Comparison of ENCODE assay signal across 10 cellular contexts in the genomic region with DNA sequence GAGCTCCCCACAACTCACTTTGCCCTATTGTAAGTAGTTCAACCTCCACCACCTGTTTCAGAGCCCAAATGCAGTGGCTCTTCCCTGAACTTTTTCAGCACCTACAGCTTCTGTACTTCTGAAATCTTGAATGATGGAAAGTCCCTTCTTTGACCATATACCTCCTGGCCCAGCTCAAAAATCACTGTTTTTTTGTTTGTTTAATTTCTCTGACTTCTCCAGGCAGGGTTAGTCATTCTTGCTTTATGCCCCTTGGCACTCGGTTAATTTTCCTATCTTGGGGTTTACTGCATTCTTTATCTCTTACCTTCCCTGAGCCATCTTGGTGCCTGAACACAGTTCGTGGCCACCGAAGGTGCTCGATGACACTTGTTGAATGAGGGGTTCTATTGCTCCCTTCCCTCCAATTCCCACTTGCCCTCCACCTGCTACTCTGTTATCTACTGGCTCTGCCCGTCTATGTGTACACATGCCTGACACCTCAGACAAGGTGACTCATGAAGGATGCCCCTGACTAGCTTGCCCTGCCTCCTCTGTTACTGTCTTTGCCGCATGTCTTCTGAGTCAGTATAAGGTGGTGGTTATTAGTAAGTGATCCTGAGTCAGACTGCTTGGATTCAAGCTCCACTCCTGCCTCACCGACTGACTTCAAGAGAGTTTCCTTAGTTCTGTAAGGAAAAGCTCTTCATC. TPM values are rescaled to one million over a fixed set of nuclear protein-coding genes. Genes with fewer than 3 reads are reported as not detected.
A peak's percentile ranks its signal among the peaks of the same experiment; 100 is the strongest.
DNase-seq lines count a peak whose midpoint lies in the region; ATAC-seq and TF ChIP-seq lines count a peak whose summit lies in the region.
"Had no signal": no experiment of that assay in that cellular context is flagged by ENCODE, and none has a peak within 500 bp of the region (broad histone marks: within the 10 kb centered on the region; RNA-seq: fewer than 3 reads in every experiment).

No MANE protein-coding gene starts in this region.

- DNase-seq in activated CD4-positive, alpha-beta T cell treated with anti-CD3 and anti-CD28 coated beads, Interleukin-2, amount 50 U/mL, for 48 hours: peak; percentile 37 to 53
- no peak for DNase-seq in activated CD4-positive, alpha-beta T cell treated with anti-CD3 and anti-CD28 coated beads, Interleukin-2, amount 10 ng/mL, durations not matched to agents 7 days and 5 days
- DNase-seq in fibroblast of mammary gland (ENCODE audit: low read depth): peak; percentile 98
- peak; percentile 14 to 50 for DNase-seq in stimulated activated CD4-positive, alpha-beta T cell treated with anti-CD3 and anti-CD28 coated beads, Interleukin-4, amount 100 ng/mL, for 4 hours
- no peak for DNase-seq in NCI-H748 (lab: John Stamatoyannopoulos, UW; ENCODE audit: unreplicated experiment)
- DNase-seq in activated T-helper 1 cell treated with anti-CD3 and anti-CD28 coated beads, Interleukin-12 subunit alpha, Interleukin-12 subunit beta, Interleukin-2, Interleukin-4 antibody, amounts not matched to agents 30 ng/mL and 10 ng/mL and 1 ng/mL, durations not matched to agents 14 hours and 24 hours and 36 hours (ENCODE audit: low spot score): no peak
- DNase-seq: stomach had no signal

- CTCF ChIA-PET in activated CD4-positive, alpha-beta T cell treated with anti-CD3 and anti-CD28 coated beads, Interleukin-2, amount 10 ng/mL, durations not matched to agents 7 days and 5 days (lab: Charles Lee): interaction anchor here (0.5 to 1.7 kb wide), 9 partner anchors 9 to 558 kb away, joined by 3 to 7 read pairs (median 3); partner anchors contain the start of gene PRR13

- POLR2A ChIA-PET in activated CD4-positive, alpha-beta T cell treated with anti-CD3 and anti-CD28 coated beads, Interleukin-2, amount 10 ng/mL, durations not matched to agents 7 days and 5 days (lab: Charles Lee): interaction anchor here (0.6 kb wide), 1 partner anchor 46 kb away, joined by 3 read pairs; no protein-coding TSS in a partner anchor

- no peaks in the 10 kb centered on the region for H3K36me3 Mint-ChIP-seq in activated CD4-positive, alpha-beta T cell treated with anti-CD3 and anti-CD28 coated beads, Interleukin-2, amount 10 ng/mL, durations not matched to agents 7 days and 5 days (ENCODE audit: low read depth)
- no peaks in the 10 kb centered on the region for H3K36me3 Mint-ChIP-seq in activated T-helper 1 cell treated with anti-CD3 and anti-CD28 coated beads, Interleukin-12 subunit alpha, Interleukin-12 subunit beta, Interleukin-2, Interleukin-4 antibody, amounts not matched to agents 30 ng/mL and 10 ng/mL and 1 ng/mL, durations not matched to agents 14 hours and 24 hours and 36 hours (ENCODE audit: low read depth)

- H3K9me3 Mint-ChIP-seq in activated CD4-positive, alpha-beta T cell treated with anti-CD3 and anti-CD28 coated beads, Interleukin-2, amount 10 ng/mL, durations not matched to agents 7 days and 5 days: no peaks in the 10 kb centered on the region
- no peaks in the 10 kb centered on the region for H3K9me3 Mint-ChIP-seq in activated T-helper 1 cell treated with anti-CD3 and anti-CD28 coated beads, Interleukin-12 subunit alpha, Interleukin-12 subunit beta, Interleukin-2, Interleukin-4 antibody, amounts not matched to agents 30 ng/mL and 10 ng/mL and 1 ng/mL, durations not matched to agents 14 hours and 24 hours and 36 hours

- peak; percentile 84 for ATAC-seq in SK-N-SH treated with all-trans-retinoic acid at 6 μM for 48 hours
- ATAC-seq in GM21526 (IDR thresholded peaks at IDR 0.05; ENCODE audit: low FRiP score, unreplicated experiment): no peak

- intact Hi-C loops in activated T-helper 1 cell treated with anti-CD3 and anti-CD28 coated beads, Interleukin-12 subunit alpha, Interleukin-12 subunit beta, Interleukin-2, Interleukin-4 antibody, amounts not matched to agents 30 ng/mL and 10 ng/mL and 1 ng/mL, durations not matched to agents 14 hours and 24 hours and 36 hours (cut with micrococcal nuclease): loop anchor here (10.0 kb wide), 1 partner anchor 273 kb away; no protein-coding TSS in a partner anchor

- no peak overlapping the region for H3K4me3 ChIP-seq in fibroblast of mammary gland (ENCODE audit: control insufficient read depth, low read depth, low read length)
- H3K4me3 ChIP-seq: coronary artery, stomach had no signal

- TF ChIP-seq CTCF in fibroblast of mammary gland (conservative IDR thresholded peaks at IDR 0.05; ENCODE audit: control insufficient read depth, insufficient read depth, low read depth, low read length): no peak

- peaks cover 2% of the 10 kb centered on the region for H3K27me3 Mint-ChIP-seq in activated CD4-positive, alpha-beta T cell treated with anti-CD3 and anti-CD28 coated beads, Interleukin-2, amount 10 ng/mL, durations not matched to agents 7 days and 5 days
- H3K27me3 Mint-ChIP-seq in activated T-helper 1 cell treated with anti-CD3 and anti-CD28 coated beads, Interleukin-12 subunit alpha, Interleukin-12 subunit beta, Interleukin-2, Interleukin-4 antibody, amounts not matched to agents 30 ng/mL and 10 ng/mL and 1 ng/mL, durations not matched to agents 14 hours and 24 hours and 36 hours (ENCODE audit: insufficient read depth): no peaks in the 10 kb centered on the region

- H3K4me3 Mint-ChIP-seq in activated CD4-positive, alpha-beta T cell treated with anti-CD3 and anti-CD28 coated beads, Interleukin-2, amount 10 ng/mL, durations not matched to agents 7 days and 5 days: no peak overlapping the region
- H3K4me3 Mint-ChIP-seq in activated T-helper 1 cell treated with anti-CD3 and anti-CD28 coated beads, Interleukin-12 subunit alpha, Interleukin-12 subunit beta, Interleukin-2, Interleukin-4 antibody, amounts not matched to agents 30 ng/mL and 10 ng/mL and 1 ng/mL, durations not matched to agents 14 hours and 24 hours and 36 hours: no peak overlapping the region

- H3K27ac Mint-ChIP-seq in activated CD4-positive, alpha-beta T cell treated with anti-CD3 and anti-CD28 coated beads, Interleukin-2, amount 10 ng/mL, durations not matched to agents 7 days and 5 days: no peak overlapping the region
- no peak overlapping the region for H3K27ac Mint-ChIP-seq in activated T-helper 1 cell treated with anti-CD3 and anti-CD28 coated beads, Interleukin-12 subunit alpha, Interleukin-12 subunit beta, Interleukin-2, Interleukin-4 antibody, amounts not matched to agents 30 ng/mL and 10 ng/mL and 1 ng/mL, durations not matched to agents 14 hours and 24 hours and 36 hours

- peaks cover 6% of the 10 kb centered on the region for H3K4me1 Mint-ChIP-seq in activated CD4-positive, alpha-beta T cell treated with anti-CD3 and anti-CD28 coated beads, Interleukin-2, amount 10 ng/mL, durations not matched to agents 7 days and 5 days
- peaks cover 9% of the 10 kb centered on the region for H3K4me1 Mint-ChIP-seq in activated T-helper 1 cell treated with anti-CD3 and anti-CD28 coated beads, Interleukin-12 subunit alpha, Interleukin-12 subunit beta, Interleukin-2, Interleukin-4 antibody, amounts not matched to agents 30 ng/mL and 10 ng/mL and 1 ng/mL, durations not matched to agents 14 hours and 24 hours and 36 hours (ENCODE audit: low read depth)

TF ChIP-seq in SK-N-SH treated with all-trans-retinoic acid at 6 μM for 48 hours, 23 proteins besides CTCF, POLR2A, EP300 and RAD21 (continues in another document):
- TF ChIP-seq ESRRG (CRISPR knock-in tag; IDR thresholded peaks at IDR 0.05): no peak
- TF ChIP-seq ZC3H10 (CRISPR knock-in tag; IDR thresholded peaks at IDR 0.05): no peak
- TF ChIP-seq, protein P1, sequence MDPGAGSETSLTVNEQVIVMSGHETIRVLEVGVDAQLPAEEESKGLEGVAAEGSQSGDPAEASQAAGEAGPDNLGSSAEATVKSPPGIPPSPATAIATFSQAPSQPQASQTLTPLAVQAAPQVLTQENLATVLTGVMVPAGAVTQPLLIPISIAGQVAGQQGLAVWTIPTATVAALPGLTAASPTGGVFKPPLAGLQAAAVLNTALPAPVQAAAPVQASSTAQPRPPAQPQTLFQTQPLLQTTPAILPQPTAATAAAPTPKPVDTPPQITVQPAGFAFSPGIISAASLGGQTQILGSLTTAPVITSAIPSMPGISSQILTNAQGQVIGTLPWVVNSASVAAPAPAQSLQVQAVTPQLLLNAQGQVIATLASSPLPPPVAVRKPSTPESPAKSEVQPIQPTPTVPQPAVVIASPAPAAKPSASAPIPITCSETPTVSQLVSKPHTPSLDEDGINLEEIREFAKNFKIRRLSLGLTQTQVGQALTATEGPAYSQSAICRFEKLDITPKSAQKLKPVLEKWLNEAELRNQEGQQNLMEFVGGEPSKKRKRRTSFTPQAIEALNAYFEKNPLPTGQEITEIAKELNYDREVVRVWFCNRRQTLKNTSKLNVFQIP (CRISPR knock-in tag; IDR thresholded peaks at IDR 0.05; ENCODE audit: borderline replicate concordance, low read depth): no peak
- no peak for TF ChIP-seq ARNTL (CRISPR knock-in tag; IDR thresholded peaks at IDR 0.05; ENCODE audit: borderline replicate concordance, low read depth)

RNA-seq across cellular contexts. Expression of gene AMHR2, which starts 4.4 kb away (rescaled TPM):
- not detected for total RNA-seq in activated CD4-positive, alpha-beta T cell treated with anti-CD3 and anti-CD28 coated beads, Interleukin-2, amount 10 ng/mL, durations not matched to agents 7 days and 5 days
- not detected in 2 replicates for total RNA-seq in activated T-helper 1 cell treated with anti-CD3 and anti-CD28 coated beads, Interleukin-12 subunit alpha, Interleukin-12 subunit beta, Interleukin-2, Interleukin-4 antibody, amounts not matched to agents 30 ng/mL and 10 ng/mL and 1 ng/mL, durations not matched to agents 14 hours and 24 hours and 36 hours
- total RNA-seq: stomach had no signal

RNA-seq across cellular contexts. Expression of gene PRR13, which starts 13.5 kb away (rescaled TPM):
- total RNA-seq in activated CD4-positive, alpha-beta T cell treated with anti-CD3 and anti-CD28 coated beads, Interleukin-2, amount 10 ng/mL, durations not matched to agents 7 days and 5 days: 100 to 1,000 TPM; 223 to 229 TPM
- 206 and 219 TPM in 2 replicates for total RNA-seq in activated T-helper 1 cell treated with anti-CD3 and anti-CD28 coated beads, Interleukin-12 subunit alpha, Interleukin-12 subunit beta, Interleukin-2, Interleukin-4 antibody, amounts not matched to agents 30 ng/mL and 10 ng/mL and 1 ng/mL, durations not matched to agents 14 hours and 24 hours and 36 hours

RNA-seq across cellular contexts. Expression of gene PCBP2, which starts 23.9 kb away (rescaled TPM):
- 100 to 1,000 TPM; 882 to 943 TPM for total RNA-seq in activated CD4-positive, alpha-beta T cell treated with anti-CD3 and anti-CD28 coated beads, Interleukin-2, amount 10 ng/mL, durations not matched to agents 7 days and 5 days
- total RNA-seq in activated T-helper 1 cell treated with anti-CD3 and anti-CD28 coated beads, Interleukin-12 subunit alpha, Interleukin-12 subunit beta, Interleukin-2, Interleukin-4 antibody, amounts not matched to agents 30 ng/mL and 10 ng/mL and 1 ng/mL, durations not matched to agents 14 hours and 24 hours and 36 hours: 865 and 896 TPM in 2 replicates

RNA-seq across cellular contexts. Expression of gene SP1, which starts 48.1 kb away (rescaled TPM):
- 10 to 100 TPM; 94.8 to 99.3 TPM for total RNA-seq in activated CD4-positive, alpha-beta T cell treated with anti-CD3 and anti-CD28 coated beads, Interleukin-2, amount 10 ng/mL, durations not matched to agents 7 days and 5 days
- total RNA-seq in activated T-helper 1 cell treated with anti-CD3 and anti-CD28 coated beads, Interleukin-12 subunit alpha, Interleukin-12 subunit beta, Interleukin-2, Interleukin-4 antibody, amounts not matched to agents 30 ng/mL and 10 ng/mL and 1 ng/mL, durations not matched to agents 14 hours and 24 hours and 36 hours: 65.6 and 66.0 TPM in 2 replicates

Comparison
In these comparisons a context has a peak if more than half of its experiments do, and no peak if none do; other contexts are left out.
1. DNase-seq: peak in activated CD4-positive, alpha-beta T cell treated with anti-CD3 and anti-CD28 coated beads, Interleukin-2, amount 50 U/mL, for 48 hours (2 of 2), fibroblast of mammary gland (single experiment) and stimulated activated CD4-positive, alpha-beta T cell treated with anti-CD3 and anti-CD28 coated beads, Interleukin-4, amount 100 ng/mL, for 4 hours (2 of 2); none in activated CD4-positive, alpha-beta T cell treated with anti-CD3 and anti-CD28 coated beads, Interleukin-2, amount 10 ng/mL, durations not matched to agents 7 days and 5 days (single experiment), NCI-H748 (single experiment) and activated T-helper 1 cell treated with anti-CD3 and anti-CD28 coated beads, Interleukin-12 subunit alpha, Interleukin-12 subunit beta, Interleukin-2, Interleukin-4 antibody, amounts not matched to agents 30 ng/mL and 10 ng/mL and 1 ng/mL, durations not matched to agents 14 hours and 24 hours and 36 hours (single experiment).